Comparison of ENCODE assay signal across 14 cellular contexts in genomic region chr2:183505911-183506310, GRCh38.
A peak's percentile ranks its signal among the peaks of the same experiment; 100 is the strongest.
DNase-seq lines count a peak whose midpoint lies in the region; ATAC-seq and FAIRE-seq lines count a peak whose summit lies in the region.
"Had no signal": no experiment of that assay in that cellular context is flagged by ENCODE, and none has a peak within 500 bp of the region (broad histone marks: within the 10 kb centered on the region; RNA-seq: fewer than 3 reads in every experiment).

No MANE protein-coding gene starts in this region.

- in situ Hi-C loops in G401 (cut with HindIII; ENCODE audit: low sequenced_read_pairs): no loop called here

- ATAC-seq in GM21447 (IDR thresholded peaks at IDR 0.05; ENCODE audit: unreplicated experiment) (peak; percentile 63), HG03060 (IDR thresholded peaks at IDR 0.05; ENCODE audit: low read depth, unreplicated experiment) (peak; percentile 99), left lobe of liver (no peak)

- peak; percentile 45 for FAIRE-seq in GM18507 (lab: Jason Lieb, UNC)
- FAIRE-seq: bronchial epithelial cell, GM19239 had no signal

- DNase-seq in GM18507 (ENCODE audit: extremely low spot score, insufficient read length, low read depth): no peak
- DNase-seq in NAMALWA (ENCODE audit: low spot score): peak; percentile 25
- no peak for DNase-seq in SW 1271 (lab: John Stamatoyannopoulos, UW)
- no peak for DNase-seq in NCI-H446 treated with DMSO at 0.1 percent for 48 hours (lab: John Stamatoyannopoulos, UW)
- DNase-seq in left lobe of liver (ENCODE audit: low spot score): no peak
- DNase-seq in G401 (ENCODE audit: low spot score): no peak
- DNase-seq: activated CD4-positive, alpha-beta T cell treated with anti-CD3 and anti-CD28 coated beads, Interleukin-2, amount 50 U/mL, for 1 hour; activated gamma-delta T cell; hippocampal formation; nucleus accumbens had no signal
